In the genomic region with DNA sequence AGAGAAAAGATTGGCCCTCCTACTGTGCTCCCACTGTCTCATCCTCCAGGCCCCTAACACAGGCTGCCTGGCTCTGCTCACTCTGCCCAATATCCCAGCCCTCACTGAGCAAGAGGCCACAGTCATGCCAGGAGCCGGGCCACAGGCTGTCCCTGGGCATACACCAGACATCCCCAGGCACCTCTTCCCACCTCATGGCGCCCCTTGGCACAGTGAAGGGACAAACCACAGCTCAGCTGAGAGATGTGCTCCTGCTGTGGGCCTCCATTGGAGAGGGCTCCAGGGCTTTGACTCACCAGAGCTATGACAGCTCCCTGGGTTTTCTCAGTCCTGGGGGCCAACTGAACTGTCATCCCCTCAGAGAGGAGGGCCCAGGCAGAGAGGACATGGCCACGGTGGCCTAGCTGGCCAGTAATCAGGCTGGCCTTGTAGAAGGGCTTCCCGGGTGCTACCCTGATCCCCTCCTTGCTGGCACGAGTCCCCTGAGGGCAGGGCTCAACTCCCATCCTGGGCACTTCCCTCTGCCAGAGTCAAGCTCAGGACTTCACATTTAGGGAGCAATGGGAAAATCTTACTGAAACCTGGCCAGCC, we compare ENCODE assay signal across 33 cellular contexts.
"Had no signal": no experiment of that assay in that cellular context is flagged by ENCODE, and none has a peak within 500 bp of the region (broad histone marks: within the 10 kb centered on the region; RNA-seq: fewer than 3 reads in every experiment).

No MANE protein-coding gene starts in this region.

- H3K27ac ChIP-seq: adrenal gland, ascending aorta, body of pancreas, brain microvascular endothelial cell, breast epithelium, cardiac muscle cell had no signal

- H3K36me3 ChIP-seq: adrenal gland, ascending aorta, brain microvascular endothelial cell, breast epithelium, cardiac muscle cell had no signal

- H3K27me3 ChIP-seq: adrenal gland, ascending aorta, body of pancreas, brain microvascular endothelial cell, breast epithelium, cardiac muscle cell had no signal

- DNase-seq: activated effector memory CD4-positive, alpha-beta T cell treated with anti-CD3 and anti-CD28 coated beads, Interleukin-2, amount 50 U/mL, for 16 hours; activated effector memory CD4-positive, alpha-beta T cell treated with Interleukin-2 at 50 U/mL for 16 hours; activated gamma-delta T cell; activated gamma-delta T cell treated with Interleukin-2 at 50 U/mL for 16 hours; activated naive CD4-positive, alpha-beta T cell; activated naive CD4-positive, alpha-beta T cell treated with anti-CD3 and anti-CD28 coated beads for 36 hours; activated naive CD4-positive, alpha-beta T cell treated with anti-CD3 and anti-CD28 coated beads, Interleukin-2, amount 10 ng/mL, durations not matched to agents 7 days and 5 days; activated naive CD4-positive, alpha-beta T cell treated with anti-CD3 and anti-CD28 coated beads, Interleukin-2, amount 50 U/mL, for 16 hours; activated naive CD4-positive, alpha-beta T cell treated with Interleukin-2 at 50 U/mL for 16 hours; activated naive CD8-positive, alpha-beta T cell treated with anti-CD3 and anti-CD28 coated beads for 36 hours; activated naive CD8-positive, alpha-beta T cell treated with anti-CD3 and anti-CD28 coated beads, Interleukin-2, amount 10 ng/mL, durations not matched to agents 7 days and 5 days; activated naive CD8-positive, alpha-beta T cell treated with anti-CD3 and anti-CD28 coated beads, Interleukin-2, amount 50 U/mL, for 24 hours; activated T-cell treated with anti-CD3 and anti-CD28 coated beads for 4 hours; activated T-cell treated with anti-CD3 and anti-CD28 coated beads, Interleukin-2, amount 50 U/mL, for 1 hour; activated T-cell treated with anti-CD3 and anti-CD28 coated beads, Interleukin-2, amount 50 U/mL, for 24 hours; activated T-cell treated with anti-CD3 and anti-CD28 coated beads, Interleukin-2, amount 50 U/mL, for 4 hours; activated T-cell treated with anti-CD3 and anti-CD28 coated beads, Interleukin-2, amount 50 U/mL, for 48 hours; activated T-cell treated with anti-CD3 and anti-CD28 coated beads, Interleukin-2, amount 50 U/mL, for 72 hours; adrenal gland; amniotic stem cell; amygdala; anterior cingulate cortex; aorta; body of pancreas; brain microvascular endothelial cell; caudate nucleus; central memory CD4-positive, alpha-beta T cell; cerebellar nuclear complex had no signal

- H3K9me3 ChIP-seq: adrenal gland had no signal

- H3K4me1 ChIP-seq: adrenal gland, ascending aorta, body of pancreas, breast epithelium had no signal

- H3K4me3 ChIP-seq: adrenal gland, ascending aorta, body of pancreas, breast epithelium, cardiac muscle cell had no signal

- ATAC-seq: activated naive CD4-positive, alpha-beta T cell treated with anti-CD3 and anti-CD28 coated beads, Interleukin-2, amount 50 U/mL, for 72 hours; activated naive CD8-positive, alpha-beta T cell treated with anti-CD3 and anti-CD28 coated beads, Interleukin-2, amount 50 U/mL, for 24 hours; activated T-cell treated with anti-CD3 and anti-CD28 coated beads, Interleukin-2, amount 50 U/mL, for 4 hours; activated T-cell treated with anti-CD3 and anti-CD28 coated beads, Interleukin-2, amount 50 U/mL, for 72 hours; activated T-helper 17 cell treated with anti-CD3 and anti-CD28 coated beads, Interleukin-2, amount 50 U/mL, for 72 hours; body of pancreas had no signal
